13 cellular contexts compared by ENCODE assay signal in genomic region chr5:153043876-153044275, GRCh38.
"Had no signal": no experiment of that assay in that cellular context is flagged by ENCODE, and none has a peak within 500 bp of the region (broad histone marks: within the 10 kb centered on the region; RNA-seq: fewer than 3 reads in every experiment).

No MANE protein-coding gene starts in this region.

- H3K27ac Mint-ChIP-seq: activated naive CD4-positive, alpha-beta T cell treated with anti-CD3 and anti-CD28 coated beads, Interleukin-2, amount 10 ng/mL, durations not matched to agents 7 days and 5 days; activated T-helper 2 cell treated with anti-CD3 and anti-CD28 coated beads, Interferon-gamma antibody, Interleukin-2, Interleukin-4, amounts not matched to agents 10 μg/mL and 5 μg/mL and 100 μg/mL, durations not matched to agents 14 hours and 24 hours and 36 hours; brain had no signal

- H3K36me3 ChIP-seq: esophagus squamous epithelium, heart left ventricle, left ventricle myocardium inferior, stomach had no signal

- H3K4me3 ChIP-seq: esophagus squamous epithelium, heart left ventricle, left ventricle myocardium inferior, stomach had no signal

- H3K27ac ChIP-seq: esophagus squamous epithelium, heart left ventricle, left ventricle myocardium inferior, stomach had no signal

- H3K4me1 ChIP-seq: esophagus squamous epithelium, heart left ventricle, left ventricle myocardium inferior, stomach had no signal

- H3K4me1 Mint-ChIP-seq: activated naive CD4-positive, alpha-beta T cell treated with anti-CD3 and anti-CD28 coated beads, Interleukin-2, amount 10 ng/mL, durations not matched to agents 7 days and 5 days; brain had no signal

- H3K4me3 Mint-ChIP-seq: activated naive CD4-positive, alpha-beta T cell treated with anti-CD3 and anti-CD28 coated beads, Interleukin-2, amount 10 ng/mL, durations not matched to agents 7 days and 5 days; brain had no signal

- H3K27me3 ChIP-seq: heart left ventricle, stomach had no signal

- H3K27me3 Mint-ChIP-seq: activated naive CD4-positive, alpha-beta T cell treated with anti-CD3 and anti-CD28 coated beads, Interleukin-2, amount 10 ng/mL, durations not matched to agents 7 days and 5 days had no signal

- FAIRE-seq: frontal cortex had no signal

- H3K9me3 ChIP-seq: esophagus squamous epithelium, left ventricle myocardium inferior, stomach had no signal

- H3K36me3 Mint-ChIP-seq: activated naive CD4-positive, alpha-beta T cell treated with anti-CD3 and anti-CD28 coated beads, Interleukin-2, amount 10 ng/mL, durations not matched to agents 7 days and 5 days; brain had no signal

- ATAC-seq: heart left ventricle had no signal

- DNase-seq: activated CD4-positive, CD25-positive, alpha-beta regulatory T cell; activated naive CD4-positive, alpha-beta T cell treated with anti-CD3 and anti-CD28 coated beads, Interleukin-2, amount 10 ng/mL, durations not matched to agents 7 days and 5 days; esophagus squamous epithelium; heart left ventricle; islet precursor cell; left ventricle myocardium inferior; mesendoderm; stimulated activated CD4-positive, alpha-beta T cell treated with anti-CD3 and anti-CD28 coated beads, Interleukin-4, amount 100 ng/mL, for 4 hours; stomach; T-helper 2 cell had no signal
